ENCODE assay signal across 9 cellular contexts in the genomic region with DNA sequence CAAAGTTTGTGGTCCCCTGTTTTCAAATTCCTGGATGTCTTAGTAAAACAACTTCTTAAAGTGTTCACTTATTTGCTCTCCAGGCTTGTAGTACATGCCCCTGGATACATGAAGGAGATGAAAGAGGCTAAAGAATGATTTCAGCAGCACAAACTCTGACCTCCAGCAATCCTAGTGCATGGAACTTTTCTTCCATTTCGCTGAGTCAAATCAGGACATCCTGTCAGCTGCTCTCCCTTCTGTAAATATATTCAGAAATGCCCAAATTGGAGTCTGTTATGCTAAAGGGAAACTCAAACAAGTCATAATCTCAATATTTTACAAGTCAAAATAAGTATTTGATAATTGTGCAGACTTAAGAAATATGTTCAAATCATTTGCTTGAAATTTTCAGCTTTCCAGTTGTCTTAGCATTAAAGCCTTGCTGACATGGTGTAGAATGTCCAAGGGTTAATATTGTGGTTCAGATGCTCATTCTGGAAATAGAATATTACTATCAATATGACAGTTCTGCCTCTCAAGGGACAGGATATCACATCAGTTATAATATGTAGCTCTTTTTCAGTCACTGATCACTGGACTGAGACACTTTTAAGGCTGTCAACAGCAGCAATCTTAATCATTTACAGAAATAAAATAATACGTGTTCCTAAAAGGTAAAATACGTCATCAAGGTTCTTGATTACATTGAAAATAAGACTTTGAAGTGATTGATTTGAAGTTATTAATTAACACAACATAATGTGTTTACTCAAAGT.
DNase-seq lines count a peak whose midpoint lies in the region; ATAC-seq lines count a peak whose summit lies in the region.
"Had no signal": no experiment of that assay in that cellular context is flagged by ENCODE, and none has a peak within 500 bp of the region (broad histone marks: within the 10 kb centered on the region; RNA-seq: fewer than 3 reads in every experiment).

No MANE protein-coding gene starts in this region.

- no peak overlapping the region for H2AFZ ChIP-seq in mesenchymal stem cell (ENCODE audit: low read depth, low read length)

- H3K18ac ChIP-seq in mesenchymal stem cell (ENCODE audit: low read depth in 1 of 2, low read length in 2 of 2), result no peak overlapping the region

- DNase-seq in mesenchymal stem cell (peak; percentile 32), D341Med (ENCODE audit: low spot score) (no peak), H4 (ENCODE audit: low spot score) (no peak), NCI-H748 (lab: John Stamatoyannopoulos, UW; ENCODE audit: unreplicated experiment) (no peak)
- no peak for DNase-seq in stimulated activated naive CD4-positive, alpha-beta T cell treated with Interleukin-2 at 50 U/mL for 16 hours (lab: John Stamatoyannopoulos, UW)
- DNase-seq: T-helper 2 cell had no signal

- H4K91ac ChIP-seq in mesenchymal stem cell (ENCODE audit: low read length), result no peak overlapping the region

- 67% methylated on average over 1 of the region's 3 CpGs for WGBS in mesenchymal stem cell

- no peaks in the 10 kb centered on the region for H3K79me1 ChIP-seq in mesenchymal stem cell (replicated peaks; ENCODE audit: low read length, poor library complexity, severe bottlenecking)

- no peak overlapping the region for H2BK5ac ChIP-seq in mesenchymal stem cell (ENCODE audit: low read depth, low read length, poor library complexity, severe bottlenecking)

- H2AK5ac ChIP-seq in mesenchymal stem cell (ENCODE audit: low read length, severe bottlenecking), result no peak overlapping the region

- H3K36me3 ChIP-seq in mesenchymal stem cell (ENCODE audit: control insufficient read depth in 1 of 2, insufficient read depth in 2 of 2, low read depth in 1 of 2, low read length in 2 of 2), result no peaks in the 10 kb centered on the region

- no peak overlapping the region for H3K4me3 ChIP-seq in mesenchymal stem cell (ENCODE audit: insufficient read depth in 1 of 2, low read depth in 1 of 2, low read length in 2 of 2)

- ATAC-seq in GM18870 (IDR thresholded peaks at IDR 0.05; ENCODE audit: unreplicated experiment) (peak; percentile 88), GM21825 (IDR thresholded peaks at IDR 0.05; ENCODE audit: unreplicated experiment) (peak; percentile 77), HG03354 (IDR thresholded peaks at IDR 0.05; ENCODE audit: poor library complexity, severe bottlenecking, unreplicated experiment) (peak; percentile 83)

- no peak overlapping the region for H4K8ac ChIP-seq in mesenchymal stem cell (ENCODE audit: low read length)

- H3K4ac ChIP-seq in mesenchymal stem cell (ENCODE audit: low read depth in 1 of 2, low read length in 2 of 2), result no peak overlapping the region

- no peak overlapping the region for H3K23ac ChIP-seq in mesenchymal stem cell (ENCODE audit: low read length in 2 of 2)

- no peak overlapping the region for H3K4me2 ChIP-seq in mesenchymal stem cell (ENCODE audit: low read length, poor library complexity, severe bottlenecking)

- H2BK120ac ChIP-seq in mesenchymal stem cell (ENCODE audit: low read depth, low read length), result no peak overlapping the region

- H3K14ac ChIP-seq in mesenchymal stem cell (ENCODE audit: low read length in 2 of 2), result no peak overlapping the region

- H3K27me3 ChIP-seq in mesenchymal stem cell (ENCODE audit: control insufficient read depth in 1 of 2, insufficient read depth in 1 of 2, low read length in 2 of 2), result no peaks in the 10 kb centered on the region

- H3K4me1 ChIP-seq in mesenchymal stem cell (ENCODE audit: control insufficient read depth, insufficient read depth, low read depth, low read length), result no peaks in the 10 kb centered on the region

- no peak overlapping the region for H2BK12ac ChIP-seq in mesenchymal stem cell (ENCODE audit: low read length in 2 of 2)

- no peak overlapping the region for H3K27ac ChIP-seq in mesenchymal stem cell (ENCODE audit: low read length, poor library complexity, severe bottlenecking)

- H3K9ac ChIP-seq in mesenchymal stem cell (ENCODE audit: low read length), result no peak overlapping the region

- no peak overlapping the region for H2BK15ac ChIP-seq in mesenchymal stem cell (ENCODE audit: low read depth, poor library complexity, severe bottlenecking)

- H3K9me3 ChIP-seq in mesenchymal stem cell (ENCODE audit: control insufficient read depth, low read length), result no peaks in the 10 kb centered on the region
